In genomic region chr11:2663915-2664314, GRCh38 we compare ENCODE assay signal across 26 cellular contexts. TPM values are rescaled to one million over a fixed set of nuclear protein-coding genes. Genes with fewer than 3 reads are reported as not detected.
A peak's percentile ranks its signal among the peaks of the same experiment; 100 is the strongest.
DNase-seq lines count a peak whose midpoint lies in the region; ATAC-seq and TF ChIP-seq lines count a peak whose summit lies in the region.
"Had no signal": no experiment of that assay in that cellular context is flagged by ENCODE, and none has a peak within 500 bp of the region (broad histone marks: within the 10 kb centered on the region; RNA-seq: fewer than 3 reads in every experiment).

No MANE protein-coding gene starts in this region.

- DNase-seq in activated CD4-positive, alpha-beta T cell treated with anti-CD3 and anti-CD28 coated beads, Interleukin-2, amount 10 ng/mL, durations not matched to agents 24 days and 14 days: peak; percentile 48
- DNase-seq in activated CD4-positive, alpha-beta T cell treated with anti-CD3 and anti-CD28 coated beads, Interleukin-2, amount 50 U/mL, for 4 hours: no peak
- peak; percentile 28 for DNase-seq in right atrium auricular region (ENCODE audit: low spot score)
- DNase-seq in left cardiac atrium: no peak
- peak; percentile 27 for DNase-seq in ecto neural progenitor cell (ENCODE audit: low spot score)
- peak; percentile 28 for DNase-seq in spleen
- DNase-seq: BE2C; CD8-positive, alpha-beta memory T cell; DMS 273 treated with DMSO at 0.1 percent for 48 hours; DMS79; EL; GDM1; HCEC 1CT; Karpas-422; NCI-H1092; NCI-H1417 treated with DMSO at 0.1 percent for 48 hours; NCI-H1694 treated with DMSO at 0.1 percent for 48 hours; NCI-H2081; NCI-H2227 treated with DMSO at 0.1 percent for 48 hours; NCI-H526 treated with DMSO at 0.1 percent for 48 hours; PC-9 had no signal

- H3K36me3 Mint-ChIP-seq in activated CD4-positive, alpha-beta T cell treated with anti-CD3 and anti-CD28 coated beads, Interleukin-2, amount 10 ng/mL, durations not matched to agents 24 days and 14 days (ENCODE audit: low read depth): peaks cover 10% of the 10 kb centered on the region

- peaks cover 0 to 17% of the 10 kb centered on the region in 2 donors for H3K9me3 ChIP-seq in right atrium auricular region
- H3K9me3 ChIP-seq in spleen: peaks cover 0 to 32% (median 22%) of the 10 kb centered on the region in 8 donors
- H3K9me3 ChIP-seq: BE2C had no signal

- no peaks in the 10 kb centered on the region for H3K27me3 Mint-ChIP-seq in activated CD4-positive, alpha-beta T cell treated with anti-CD3 and anti-CD28 coated beads, Interleukin-2, amount 10 ng/mL, durations not matched to agents 24 days and 14 days
- H3K27me3 Mint-ChIP-seq: CD8-positive, alpha-beta memory T cell had no signal

- H3K27ac ChIP-seq in right atrium auricular region (no peak overlapping the region), spleen (no peak overlapping the region)
- H3K27ac ChIP-seq: 22Rv1, PC-9 had no signal

- H3K36me3 ChIP-seq in right atrium auricular region: no peaks in the 10 kb centered on the region
- H3K36me3 ChIP-seq in spleen: peaks cover 0 to 64% (median 6%) of the 10 kb centered on the region in 6 donors
- H3K36me3 ChIP-seq: BE2C had no signal

- H3K4me1 ChIP-seq in right atrium auricular region: no peaks in the 10 kb centered on the region
- H3K4me1 ChIP-seq in spleen: no peaks in the 10 kb centered on the region
- H3K4me1 ChIP-seq: BE2C had no signal

- TF ChIP-seq CTCF in right atrium auricular region (IDR thresholded peaks at IDR 0.05): no peak
- TF ChIP-seq CTCF in spleen (IDR thresholded peaks at IDR 0.05 in 8 of 11, conservative IDR thresholded peaks at IDR 0.05 in 3 of 11): no peak

- H3K27ac Mint-ChIP-seq in activated CD4-positive, alpha-beta T cell treated with anti-CD3 and anti-CD28 coated beads, Interleukin-2, amount 10 ng/mL, durations not matched to agents 24 days and 14 days: no peak overlapping the region
- H3K27ac Mint-ChIP-seq: CD14-positive monocyte had no signal

- intact Hi-C loops in activated CD4-positive, alpha-beta T cell treated with anti-CD3 and anti-CD28 coated beads, Interleukin-2, amount 10 ng/mL, durations not matched to agents 24 days and 14 days (cut with micrococcal nuclease): no loop called here
- intact Hi-C loops in left cardiac atrium (cut with DNase I) (no loop called here), spleen (cut with DNase I; ENCODE audit: low total_unique reads) (no loop called here)

- TF ChIP-seq POLR2A in spleen (IDR thresholded peaks at IDR 0.05): no peak

- no peaks in the 10 kb centered on the region for H3K27me3 ChIP-seq in right atrium auricular region
- H3K27me3 ChIP-seq in spleen (replicated peaks in 1 of 7): no peaks in the 10 kb centered on the region
- H3K27me3 ChIP-seq: BE2C had no signal

- ATAC-seq in left cardiac atrium: no peak
- ATAC-seq in HG03175 (IDR thresholded peaks at IDR 0.05; ENCODE audit: unreplicated experiment): no peak
- ATAC-seq in HG02588 (IDR thresholded peaks at IDR 0.05; ENCODE audit: unreplicated experiment): no peak
- ATAC-seq: Right ventricle myocardium inferior had no signal

- no peak overlapping the region for H3K4me3 Mint-ChIP-seq in activated CD4-positive, alpha-beta T cell treated with anti-CD3 and anti-CD28 coated beads, Interleukin-2, amount 10 ng/mL, durations not matched to agents 24 days and 14 days
- H3K4me3 Mint-ChIP-seq: CD14-positive monocyte; CD8-positive, alpha-beta memory T cell had no signal

- H3K4me1 Mint-ChIP-seq in activated CD4-positive, alpha-beta T cell treated with anti-CD3 and anti-CD28 coated beads, Interleukin-2, amount 10 ng/mL, durations not matched to agents 24 days and 14 days: no peaks in the 10 kb centered on the region
- H3K4me1 Mint-ChIP-seq: CD14-positive monocyte; CD8-positive, alpha-beta memory T cell had no signal

- H3K4me3 ChIP-seq in right atrium auricular region: no peak overlapping the region
- H3K4me3 ChIP-seq in spleen: no peak overlapping the region
- H3K4me3 ChIP-seq: PC-9 had no signal

- H3K9me3 Mint-ChIP-seq in activated CD4-positive, alpha-beta T cell treated with anti-CD3 and anti-CD28 coated beads, Interleukin-2, amount 10 ng/mL, durations not matched to agents 24 days and 14 days: peaks cover 7% of the 10 kb centered on the region

RNA-seq across cellular contexts. Expression of gene KCNQ1OT1, which starts 35.9 kb away (rescaled TPM):
- 0.59 and 0.61 TPM in 2 replicates for total RNA-seq in activated CD4-positive, alpha-beta T cell treated with anti-CD3 and anti-CD28 coated beads, Interleukin-2, amount 10 ng/mL, durations not matched to agents 24 days and 14 days
- total RNA-seq in right atrium auricular region: under 1 TPM; 0.35 to 0.37 TPM
- total RNA-seq in left cardiac atrium: under 1 TPM; 0.59 to 0.81 TPM
- total RNA-seq in spleen: 1 to 10 TPM in 6 of 7 donors, under 1 TPM in 1; 0.87 to 3.1 (median 2.1) TPM
- under 1 TPM; 0.02 to 0.16 (median 0.02) TPM for polyA plus RNA-seq in spleen

Comparison
In these comparisons a context has a peak if more than half of its experiments do, and no peak if none do; other contexts are left out.
1. DNase-seq: peak in activated CD4-positive, alpha-beta T cell treated with anti-CD3 and anti-CD28 coated beads, Interleukin-2, amount 10 ng/mL, durations not matched to agents 24 days and 14 days (single experiment), right atrium auricular region (single experiment), ecto neural progenitor cell (single experiment) and spleen (single experiment); none in activated CD4-positive, alpha-beta T cell treated with anti-CD3 and anti-CD28 coated beads, Interleukin-2, amount 50 U/mL, for 4 hours (0 of 2) and left cardiac atrium (single experiment).